ENCODE assay signal across 16 cellular contexts in the genomic region with DNA sequence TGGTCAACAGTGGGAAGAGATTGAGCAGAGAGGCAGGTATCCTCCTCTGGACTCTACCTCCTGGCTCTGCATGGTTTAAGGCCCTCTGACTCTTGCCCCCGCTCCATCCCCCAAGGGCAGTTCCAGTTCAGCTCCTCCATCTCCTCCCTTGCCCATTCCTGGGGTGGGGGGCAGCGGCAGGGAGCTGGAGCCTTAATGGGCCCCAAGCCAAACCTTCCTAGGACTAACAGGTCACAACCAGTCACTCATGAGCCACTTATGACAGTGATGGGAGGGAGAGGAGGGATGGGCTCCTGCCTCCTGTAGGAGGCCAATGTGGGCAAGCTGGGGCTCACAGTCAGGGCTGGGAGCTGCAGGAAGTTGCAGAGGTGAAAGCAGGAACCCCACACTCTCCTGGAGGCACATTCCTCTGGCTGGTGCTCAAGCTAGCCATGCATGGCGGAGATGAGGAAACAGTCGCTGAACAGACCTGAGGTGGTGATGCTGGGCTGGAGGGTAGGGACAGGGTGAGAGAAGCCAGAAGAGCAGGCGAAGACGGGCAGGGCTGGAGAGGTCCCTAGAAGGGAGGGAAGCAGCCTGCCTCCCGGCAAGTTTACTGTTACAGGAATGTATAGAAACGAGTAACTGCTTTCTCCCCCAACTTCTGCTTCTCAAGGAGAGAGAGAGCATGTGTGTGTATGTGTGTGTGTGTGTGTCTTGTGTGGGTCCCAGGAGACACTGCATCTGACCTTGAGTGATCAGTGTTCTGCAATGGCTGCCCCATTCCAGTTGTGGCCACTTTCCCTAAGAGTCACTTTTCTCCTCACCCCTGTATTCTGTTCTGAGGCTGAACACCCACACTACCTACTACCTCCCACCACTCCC. TPM values are rescaled to one million over a fixed set of nuclear protein-coding genes. Genes with fewer than 3 reads are reported as not detected.
DNase-seq lines count a peak whose midpoint lies in the region; TF ChIP-seq lines count a peak whose summit lies in the region.
"Had no signal": no experiment of that assay in that cellular context is flagged by ENCODE, and none has a peak within 500 bp of the region (broad histone marks: within the 10 kb centered on the region; RNA-seq: fewer than 3 reads in every experiment).

No MANE protein-coding gene starts in this region.

- no peak for TF ChIP-seq POLR2A in NB4 (IDR thresholded peaks at IDR 0.05; ENCODE audit: extremely low read depth, insufficient read length)

- no peak overlapping the region for H3K56ac ChIP-seq in H9 (ENCODE audit: insufficient read length, low read depth, low read length)

- no peak overlapping the region for H3K9ac ChIP-seq in H9 (ENCODE audit: extremely low read depth, insufficient read length, low read length)
- no peak overlapping the region for H3K9ac ChIP-seq in parathyroid adenoma

- H3K79me2 ChIP-seq in H9 (ENCODE audit: insufficient read depth, low read length) (no peaks in the 10 kb centered on the region), parathyroid adenoma (peaks cover 4% of the 10 kb centered on the region)

- H3K23me2 ChIP-seq in H9 (ENCODE audit: insufficient read length, low read depth, low read length, poor library complexity, severe bottlenecking): peaks cover 3% of the 10 kb centered on the region

- H3K9me3 ChIP-seq in H9 (ENCODE audit: control insufficient read depth, low read depth, low read length) (no peaks in the 10 kb centered on the region), parathyroid adenoma (ENCODE audit: control insufficient read depth, low read length) (no peaks in the 10 kb centered on the region)
- H3K9me3 ChIP-seq: heart left ventricle had no signal

- H2BK120ac ChIP-seq in H9 (ENCODE audit: low read depth, low read length, poor library complexity, severe bottlenecking): no peak overlapping the region

- peaks cover 13% of the 10 kb centered on the region in 2 experiments for H3K4me1 Mint-ChIP-seq in H9
- peaks cover 13% of the 10 kb centered on the region for H3K4me1 Mint-ChIP-seq in activated CD4-positive, alpha-beta memory T cell treated with anti-CD3 and anti-CD28 coated beads, Interleukin-2, amount 10 ng/mL, durations not matched to agents 7 days and 5 days

- H3K4ac ChIP-seq in H9 (ENCODE audit: low read depth, low read length): no peak overlapping the region

- H3K9me3 Mint-ChIP-seq in H9: no peaks in the 10 kb centered on the region
- H3K9me3 Mint-ChIP-seq in activated CD4-positive, alpha-beta memory T cell treated with anti-CD3 and anti-CD28 coated beads, Interleukin-2, amount 10 ng/mL, durations not matched to agents 7 days and 5 days: no peaks in the 10 kb centered on the region

- no CpG with 5 or more reads among the region's 8 CpGs for WGBS in H9 (ENCODE audit: extremely low coverage, insufficient read length, low lambda C conversion rate)

- H3K27ac ChIP-seq in H9 (ENCODE audit: insufficient read length, low read depth, low read length) (no peak overlapping the region), epithelial cell of prostate (peak overlapping the region; percentile 74), parathyroid adenoma (peak overlapping the region; percentile 86)
- H3K27ac ChIP-seq: C4-2B had no signal

- DNase-seq in H9: no peak
- DNase-seq in NB4 (ENCODE audit: low read depth): peak; percentile 76
- DNase-seq in epithelial cell of prostate (ENCODE audit: low read depth, low spot score): no peak
- DNase-seq in activated CD4-positive, alpha-beta memory T cell treated with anti-CD3 and anti-CD28 coated beads, Interleukin-2, amount 10 ng/mL, durations not matched to agents 7 days and 5 days: no peak
- DNase-seq in cerebellar cortex (ENCODE audit: low spot score): no peak
- DNase-seq in dedifferentiated amniotic fluid mesenchymal stem cell (ENCODE audit: extremely low spot score): no peak
- DNase-seq: DMS53; islet precursor cell; NCI-H1694; stimulated activated CD4-positive, alpha-beta T cell treated with anti-CD3 and anti-CD28 coated beads, Interleukin-12 subunit alpha, Interleukin-12 subunit beta, amount 100 ng/mL, for 4 hours had no signal

- H2BK20ac ChIP-seq in H9 (ENCODE audit: low read depth, low read length, poor library complexity, severe bottlenecking): no peak overlapping the region

- CTCF ChIA-PET in activated CD4-positive, alpha-beta memory T cell treated with anti-CD3 and anti-CD28 coated beads, Interleukin-2, amount 10 ng/mL, durations not matched to agents 7 days and 5 days (lab: Charles Lee): interaction anchor here (0.6 to 12.9 kb wide), 4 partner anchors 13 to 75 kb away, joined by 3 to 188 read pairs (median 6); no protein-coding TSS in a partner anchor

- peaks cover 3% of the 10 kb centered on the region for H4K20me1 ChIP-seq in H9 (ENCODE audit: control insufficient read depth, insufficient read depth, insufficient read length)

- H4K5ac ChIP-seq in H9 (ENCODE audit: insufficient read length, low read depth, low read length): no peak overlapping the region

- H2AK5ac ChIP-seq in H9 (ENCODE audit: insufficient read length, low read length): no peak overlapping the region

- no peak overlapping the region for H2BK12ac ChIP-seq in H9 (ENCODE audit: insufficient read length, low read depth, low read length)

- H3K4me1 ChIP-seq in H9 (ENCODE audit: insufficient read depth, low read length) (peaks cover 4% of the 10 kb centered on the region), parathyroid adenoma (peaks cover 41% of the 10 kb centered on the region)

- no peak overlapping the region for H4K8ac ChIP-seq in H9 (replicated peaks; ENCODE audit: insufficient read length, low read depth, low read length)

- H3K23ac ChIP-seq in H9 (ENCODE audit: insufficient read length, low read depth, low read length): no peak overlapping the region

- H3T11ph ChIP-seq in H9 (ENCODE audit: low read length): no peak overlapping the region

- no peaks in the 10 kb centered on the region; a peak in 1 of 7 replicates for H3K36me3 Mint-ChIP-seq in H9 (ENCODE audit: insufficient read depth in 1 of 3, low read depth in 3 of 3)
- no peaks in the 10 kb centered on the region for H3K36me3 Mint-ChIP-seq in activated CD4-positive, alpha-beta memory T cell treated with anti-CD3 and anti-CD28 coated beads, Interleukin-2, amount 10 ng/mL, durations not matched to agents 7 days and 5 days (ENCODE audit: low read depth)

- POLR2A ChIA-PET in activated CD4-positive, alpha-beta memory T cell treated with anti-CD3 and anti-CD28 coated beads, Interleukin-2, amount 10 ng/mL, durations not matched to agents 7 days and 5 days (lab: Charles Lee): interaction anchor here (1.0 to 1.1 kb wide), 2 partner anchors 12 to 69 kb away, joined by 3 read pairs; no protein-coding TSS in a partner anchor

- no peak overlapping the region for H3K4me3 Mint-ChIP-seq in H9
- no peak overlapping the region for H3K4me3 Mint-ChIP-seq in activated CD4-positive, alpha-beta memory T cell treated with anti-CD3 and anti-CD28 coated beads, Interleukin-2, amount 10 ng/mL, durations not matched to agents 7 days and 5 days

- no peaks in the 10 kb centered on the region for H3K79me1 ChIP-seq in H9 (ENCODE audit: insufficient read depth, low read depth, low read length, poor library complexity, severe bottlenecking)

- H2AFZ ChIP-seq in H9 (ENCODE audit: low read length) (no peak overlapping the region), parathyroid adenoma (peak overlapping the region; percentile 6)

- H3K4me2 ChIP-seq in H9 (ENCODE audit: insufficient read depth, insufficient read length, low read length) (no peak overlapping the region), parathyroid adenoma (ENCODE audit: low read length) (no peak overlapping the region)

- no peak overlapping the region for H3K18ac ChIP-seq in H9 (ENCODE audit: insufficient read length, low read depth, low read length)

- H3K27me3 ChIP-seq in H9 (ENCODE audit: insufficient read depth, low read length): no peaks in the 10 kb centered on the region
- H3K27me3 ChIP-seq in parathyroid adenoma (ENCODE audit: control insufficient read depth, insufficient read depth, low read length): no peaks in the 10 kb centered on the region
- H3K27me3 ChIP-seq: heart left ventricle had no signal

- no peak overlapping the region for H2BK5ac ChIP-seq in H9 (ENCODE audit: insufficient read length, low read length)

- TF ChIP-seq CTCF in H9 (conservative IDR thresholded peaks at IDR 0.05): no peak
- no peak for TF ChIP-seq CTCF in NB4 (IDR thresholded peaks at IDR 0.05; ENCODE audit: low read depth, low read length)
- TF ChIP-seq CTCF in parathyroid adenoma (IDR thresholded peaks at IDR 0.05): no peak

- H3K36me3 ChIP-seq in parathyroid adenoma (ENCODE audit: control insufficient read depth, insufficient read depth, low read length): no peaks in the 10 kb centered on the region
- H3K36me3 ChIP-seq: heart left ventricle had no signal

- no peak overlapping the region for H3K14ac ChIP-seq in H9 (ENCODE audit: insufficient read depth, low read length)

- no peaks in the 10 kb centered on the region; the same call in 1 of the 2 replicates for H3K27me3 Mint-ChIP-seq in H9 (ENCODE audit: low read depth)
- H3K27me3 Mint-ChIP-seq in activated CD4-positive, alpha-beta memory T cell treated with anti-CD3 and anti-CD28 coated beads, Interleukin-2, amount 10 ng/mL, durations not matched to agents 7 days and 5 days: peaks cover 8% of the 10 kb centered on the region

- H2BK15ac ChIP-seq in H9 (ENCODE audit: low read depth, low read length): no peak overlapping the region

- H4K91ac ChIP-seq in H9 (ENCODE audit: insufficient read length, low read depth, low read length): no peak overlapping the region

- H3K4me3 ChIP-seq in NB4 (ENCODE audit: low read depth, low read length) (no peak overlapping the region), parathyroid adenoma (ENCODE audit: low read depth, low read length) (no peak overlapping the region)
- H3K4me3 ChIP-seq: heart left ventricle had no signal

- H3K27ac Mint-ChIP-seq in H9: peak overlapping the region in 2 of 3 experiments; percentile 57 to 71; a peak in 2 of 7 replicates
- H3K27ac Mint-ChIP-seq in activated CD4-positive, alpha-beta memory T cell treated with anti-CD3 and anti-CD28 coated beads, Interleukin-2, amount 10 ng/mL, durations not matched to agents 7 days and 5 days: no peak overlapping the region
- H3K27ac Mint-ChIP-seq: progenitor cell of endocrine pancreas had no signal

RNA-seq across cellular contexts. Expression of a gene that starts 5.0 kb away (rescaled TPM):
- total RNA-seq in H9 (2021): 5.6 and 7.4 TPM in 2 replicates
- 1 to 10 TPM; 1.4 to 1.6 TPM for total RNA-seq in activated CD4-positive, alpha-beta memory T cell treated with anti-CD3 and anti-CD28 coated beads, Interleukin-2, amount 10 ng/mL, durations not matched to agents 7 days and 5 days

RNA-seq across cellular contexts. Expression of a gene that starts 9.3 kb away (rescaled TPM):
- 10.6 TPM in 2 replicates for total RNA-seq in H9 (2021)
- total RNA-seq in activated CD4-positive, alpha-beta memory T cell treated with anti-CD3 and anti-CD28 coated beads, Interleukin-2, amount 10 ng/mL, durations not matched to agents 7 days and 5 days: 10 to 100 TPM; 19.4 to 22.6 TPM

RNA-seq across cellular contexts. Expression of a gene that starts 38.4 kb away (rescaled TPM):
- not detected in 2 replicates for total RNA-seq in H9 (2021)
- total RNA-seq in activated CD4-positive, alpha-beta memory T cell treated with anti-CD3 and anti-CD28 coated beads, Interleukin-2, amount 10 ng/mL, durations not matched to agents 7 days and 5 days: not detected
- total RNA-seq: chondrocyte; progenitor cell of endocrine pancreas; T-helper 1 cell treated with Interleukin-12 subunit alpha and Interleukin-12 subunit beta and Interleukin-4 antibody, amounts not matched to agents 30 ng/mL and 1 ng/mL, for 36 hours had no signal

RNA-seq across cellular contexts. Expression of a gene that starts 56.0 kb away (rescaled TPM):
- total RNA-seq in H9 (2021): 69.3 and 72.1 TPM in 2 replicates
- 100 to 1,000 TPM; 315 to 328 TPM for total RNA-seq in activated CD4-positive, alpha-beta memory T cell treated with anti-CD3 and anti-CD28 coated beads, Interleukin-2, amount 10 ng/mL, durations not matched to agents 7 days and 5 days

RNA-seq across cellular contexts. Expression of a gene that starts 57.9 kb away (rescaled TPM):
- total RNA-seq in H9 (2021): 48.9 and 53.3 TPM in 2 replicates
- total RNA-seq in activated CD4-positive, alpha-beta memory T cell treated with anti-CD3 and anti-CD28 coated beads, Interleukin-2, amount 10 ng/mL, durations not matched to agents 7 days and 5 days: 10 to 100 TPM; 38.4 to 40.7 TPM
